ENCODE assay signal across 8 cellular contexts in the genomic region with DNA sequence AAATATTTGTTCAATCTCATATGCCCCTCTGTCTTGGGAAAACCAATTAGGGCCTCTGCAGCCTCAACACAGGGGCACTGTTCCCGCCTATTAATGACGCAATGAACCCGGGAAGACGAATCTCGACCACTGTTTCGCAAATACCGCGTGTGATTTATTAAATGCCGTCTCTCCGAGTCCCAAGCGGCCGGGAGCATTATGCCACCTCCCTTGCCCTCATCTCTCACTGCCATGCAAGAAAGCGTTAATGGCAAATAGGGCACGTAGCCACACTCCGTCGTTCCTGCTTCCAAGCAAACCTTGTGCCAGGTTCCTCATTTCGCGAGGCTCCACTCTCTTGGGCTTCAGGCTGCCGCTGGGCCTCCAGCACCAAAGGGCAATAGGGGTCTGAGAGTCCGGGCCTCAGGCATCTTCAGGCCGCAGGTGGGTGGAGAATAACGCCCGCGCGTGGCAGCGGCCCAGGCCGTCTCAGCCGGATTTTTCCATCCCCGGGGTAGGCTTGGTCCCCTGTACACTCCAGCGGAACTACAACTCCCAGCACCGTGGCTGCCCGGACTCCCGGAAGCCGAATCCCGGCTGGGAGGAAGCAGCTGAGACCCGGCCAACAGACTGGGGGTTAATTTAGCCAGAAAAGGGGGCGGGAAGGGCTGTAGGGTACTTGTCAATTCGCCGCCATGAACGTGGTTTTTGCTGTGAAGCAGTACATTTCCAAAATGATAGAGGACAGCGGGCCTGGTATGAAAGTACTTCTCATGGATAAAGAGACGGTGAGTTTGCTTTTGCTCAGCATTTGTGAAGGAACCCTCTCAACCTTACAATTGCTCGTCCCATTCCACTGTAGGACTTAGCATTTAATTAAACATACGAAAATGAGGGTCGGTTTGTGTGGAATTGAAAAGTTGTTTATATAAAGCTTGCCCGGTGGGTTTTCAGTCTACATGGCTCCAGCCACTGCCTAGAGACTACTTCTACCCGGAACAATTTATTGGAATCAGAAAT. TPM values are rescaled to one million over a fixed set of nuclear protein-coding genes. Genes with fewer than 3 reads are reported as not detected.
DNase-seq lines count a peak whose midpoint lies in the region; ATAC-seq and TF ChIP-seq lines count a peak whose summit lies in the region.

A gene with protein sequence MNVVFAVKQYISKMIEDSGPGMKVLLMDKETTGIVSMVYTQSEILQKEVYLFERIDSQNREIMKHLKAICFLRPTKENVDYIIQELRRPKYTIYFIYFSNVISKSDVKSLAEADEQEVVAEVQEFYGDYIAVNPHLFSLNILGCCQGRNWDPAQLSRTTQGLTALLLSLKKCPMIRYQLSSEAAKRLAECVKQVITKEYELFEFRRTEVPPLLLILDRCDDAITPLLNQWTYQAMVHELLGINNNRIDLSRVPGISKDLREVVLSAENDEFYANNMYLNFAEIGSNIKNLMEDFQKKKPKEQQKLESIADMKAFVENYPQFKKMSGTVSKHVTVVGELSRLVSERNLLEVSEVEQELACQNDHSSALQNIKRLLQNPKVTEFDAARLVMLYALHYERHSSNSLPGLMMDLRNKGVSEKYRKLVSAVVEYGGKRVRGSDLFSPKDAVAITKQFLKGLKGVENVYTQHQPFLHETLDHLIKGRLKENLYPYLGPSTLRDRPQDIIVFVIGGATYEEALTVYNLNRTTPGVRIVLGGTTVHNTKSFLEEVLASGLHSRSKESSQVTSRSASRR (plus strand): TSS at position 593 of the 999 bp plus-strand sequence. CDS start 82 bp downstream, at position 675.

- peak; percentile 89 for DNase-seq in NCI-H146 treated with DMSO at 0.1 percent for 48 hours (lab: John Stamatoyannopoulos, UW; ENCODE audit: unreplicated experiment)
- DNase-seq in T-helper 17 cell = peak; percentile 52 to 60 (median 56)
- peak; percentile 37 to 92 (median 85) for DNase-seq in amygdala (lab: John Stamatoyannopoulos, UW)
- DNase-seq in right atrium auricular region (ENCODE audit: low spot score) = peak; percentile 92
- DNase-seq in pulmonary artery endothelial cell (ENCODE audit: low read depth, low spot score) = peak; percentile 69
- peak; percentile 91 to 92 for DNase-seq in uterus

- no peaks in the 10 kb centered on the region for H3K27me3 Mint-ChIP-seq in T-helper 17 cell

- intact Hi-C loops in uterus (cut with DNase I; ENCODE audit: low total_unique reads) = no loop called here

- ATAC-seq in HG02798 (IDR thresholded peaks at IDR 0.05; ENCODE audit: poor library complexity, unreplicated experiment) = peak; percentile 93
- ATAC-seq in T-helper 17 cell = peak; percentile 93

- H3K4me3 ChIP-seq in right atrium auricular region = peak within 1 kb of the TSS; percentile 62 to 70
- H3K4me3 ChIP-seq in uterus = peak within 1 kb of the TSS; percentile 68 to 77

- H3K27ac ChIP-seq in right atrium auricular region (peak within 1 kb of the TSS; percentile 97), uterus (peak within 1 kb of the TSS; percentile 97 to 99)

- TF ChIP-seq CTCF in GM12872 (IDR thresholded peaks at IDR 0.05; ENCODE audit: insufficient read depth, low read depth, low read length) (peak; percentile 48), right atrium auricular region (IDR thresholded peaks at IDR 0.05) (no peak), uterus (IDR thresholded peaks at IDR 0.05) (peak in 1 of 4 experiments; percentile 31)

- peak within 1 kb of the TSS; percentile 93 for H3K4me3 Mint-ChIP-seq in T-helper 17 cell

- TF ChIP-seq POLR2A in uterus (IDR thresholded peaks at IDR 0.05) = peak; percentile 50 to 51

- H3K9me3 ChIP-seq in T-helper 17 cell (ENCODE audit: control insufficient read depth, low read length, poor library complexity, severe bottlenecking) (no peaks in the 10 kb centered on the region), right atrium auricular region (no peaks in the 10 kb centered on the region), uterus (no peaks in the 10 kb centered on the region)

- peaks cover 4% of the 10 kb centered on the region for H3K36me3 Mint-ChIP-seq in T-helper 17 cell (ENCODE audit: low read depth)

- peaks cover 0 to 27% of the 10 kb centered on the region in 2 donors for H3K4me1 ChIP-seq in right atrium auricular region
- no peaks in the 10 kb centered on the region for H3K4me1 ChIP-seq in uterus

- peaks cover 22% of the 10 kb centered on the region for H3K4me1 Mint-ChIP-seq in T-helper 17 cell

- H3K36me3 ChIP-seq in right atrium auricular region = peaks cover 8% of the 10 kb centered on the region
- no peaks in the 10 kb centered on the region for H3K36me3 ChIP-seq in uterus

- H3K27ac Mint-ChIP-seq in T-helper 17 cell = peak within 1 kb of the TSS; percentile 92

- H3K27me3 ChIP-seq in right atrium auricular region (no peaks in the 10 kb centered on the region), uterus (no peaks in the 10 kb centered on the region)

RNA-seq across cellular contexts. Expression of the gene that starts here (rescaled TPM):
- total RNA-seq in T-helper 17 cell = 10 to 100 TPM; 17.5 to 18.4 TPM
- total RNA-seq in right atrium auricular region = 10 to 100 TPM; 34.9 to 38.8 TPM
- 21.2 and 34.1 TPM in 2 replicates for total RNA-seq in pulmonary artery endothelial cell
- total RNA-seq in uterus = 10 to 100 TPM; 28.4 to 86.3 (median 66.9) TPM

Comparison
In these comparisons a context has a peak if more than half of its experiments do, and no peak if none do; other contexts are left out.
1. Peak in every context shown above with its lines: DNase-seq, ATAC-seq, H3K4me3 ChIP-seq and H3K27ac ChIP-seq.